12 cellular contexts compared by ENCODE assay signal in the genomic region with DNA sequence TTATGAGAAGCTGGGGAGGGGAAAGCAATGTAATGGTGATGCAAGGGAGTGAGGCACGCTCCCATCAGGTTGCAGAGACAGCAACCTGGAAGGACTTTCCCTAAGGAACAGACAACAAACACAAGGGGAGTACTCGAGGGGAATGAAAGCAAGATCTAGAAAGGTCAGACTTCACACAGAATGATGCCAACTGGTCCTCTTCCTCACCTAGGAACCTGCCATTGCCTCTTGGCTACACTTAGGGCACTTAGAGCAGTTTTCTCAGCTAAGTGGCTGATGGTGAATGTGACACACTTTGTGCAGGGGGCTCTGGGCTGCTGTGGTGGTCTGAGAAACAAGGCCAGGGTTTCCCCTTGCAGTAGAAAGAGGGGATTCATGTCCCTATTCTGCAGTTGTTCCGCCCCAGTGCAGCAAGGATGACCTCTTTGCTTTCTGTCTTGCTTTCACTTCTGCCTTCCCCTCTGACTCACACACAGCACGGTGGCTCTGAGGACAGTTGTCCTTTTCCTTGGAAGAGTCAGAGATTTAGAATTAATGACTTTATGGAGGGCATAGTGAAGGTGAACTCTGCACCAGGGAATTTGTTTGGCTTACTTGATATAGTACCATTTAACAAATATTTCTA.
DNase-seq lines count a peak whose midpoint lies in the region; ATAC-seq lines count a peak whose summit lies in the region.
"Had no signal": no experiment of that assay in that cellular context is flagged by ENCODE, and none has a peak within 500 bp of the region (broad histone marks: within the 10 kb centered on the region; RNA-seq: fewer than 3 reads in every experiment).

No MANE protein-coding gene starts in this region.

- ATAC-seq in GM18517 (IDR thresholded peaks at IDR 0.05; ENCODE audit: unreplicated experiment) (peak; percentile 94), GM21526 (IDR thresholded peaks at IDR 0.05; ENCODE audit: low FRiP score, unreplicated experiment) (peak; percentile 97), HG03175 (IDR thresholded peaks at IDR 0.05; ENCODE audit: unreplicated experiment) (peak; percentile 95), left colon (peak; percentile 64)

- H3K9me3 ChIP-seq in SJCRH30 (replicated peaks), result no peaks in the 10 kb centered on the region
- H3K9me3 ChIP-seq: suprapubic skin had no signal

- H3K27me3 ChIP-seq in SJCRH30, result no peaks in the 10 kb centered on the region
- H3K27me3 ChIP-seq: suprapubic skin had no signal

- H3K4me1 ChIP-seq in SJCRH30, result no peaks in the 10 kb centered on the region
- H3K4me1 ChIP-seq: suprapubic skin had no signal

- intact Hi-C loops in left colon (cut with DNase I, micrococcal nuclease), result no loop called here

- no peak overlapping the region for H3K27ac ChIP-seq in SJCRH30
- H3K27ac ChIP-seq: suprapubic skin had no signal

- H3K4me3 ChIP-seq in SJCRH30, result no peak overlapping the region
- H3K4me3 ChIP-seq: lung, suprapubic skin had no signal

- DNase-seq in left colon (no peak), D341Med (ENCODE audit: low spot score) (no peak), SJCRH30 (no peak), retina (no peak)
- DNase-seq in activated CD8-positive, alpha-beta memory T cell treated with anti-CD3 and anti-CD28 coated beads, Interleukin-2, amount 50 U/mL, for 4 hours, result no peak
- DNase-seq: DMS 273 treated with DMSO at 0.1 percent for 48 hours, NCI-H748 treated with DMSO at 0.1 percent for 48 hours had no signal

- no peaks in the 10 kb centered on the region for H3K36me3 ChIP-seq in SJCRH30
- H3K36me3 ChIP-seq: suprapubic skin had no signal
